ENCODE assay signal across 1 cellular context in the genomic region with DNA sequence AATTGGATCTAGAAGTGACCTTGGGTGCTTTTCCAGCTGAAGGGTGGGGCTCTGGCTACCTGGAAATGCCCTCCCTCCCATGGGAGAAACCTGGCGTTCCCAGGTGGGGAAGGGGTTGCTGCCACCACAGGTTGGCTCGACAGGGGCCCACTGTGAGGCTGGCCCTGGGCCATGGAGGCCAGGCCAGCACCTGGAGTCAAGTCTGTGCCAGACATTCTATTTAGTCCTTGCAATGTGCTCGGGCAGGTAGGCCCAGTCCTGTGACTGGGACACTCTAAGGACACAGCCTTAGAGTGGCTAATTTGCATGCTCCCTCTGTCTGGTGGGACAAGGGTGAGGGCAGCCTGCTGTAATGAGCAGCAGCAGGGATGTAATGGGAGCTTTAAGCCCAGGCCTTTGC.
TF ChIP-seq lines count a peak whose summit lies in the region.

No MANE protein-coding gene starts in this region.

TF ChIP-seq in WTC11, 78 proteins besides CTCF, POLR2A, EP300 and RAD21 (continued from another document):
- TF ChIP-seq PRDM15 (CRISPR knock-in tag; IDR thresholded peaks at IDR 0.05) = peak; percentile 52
- TF ChIP-seq, protein P1, sequence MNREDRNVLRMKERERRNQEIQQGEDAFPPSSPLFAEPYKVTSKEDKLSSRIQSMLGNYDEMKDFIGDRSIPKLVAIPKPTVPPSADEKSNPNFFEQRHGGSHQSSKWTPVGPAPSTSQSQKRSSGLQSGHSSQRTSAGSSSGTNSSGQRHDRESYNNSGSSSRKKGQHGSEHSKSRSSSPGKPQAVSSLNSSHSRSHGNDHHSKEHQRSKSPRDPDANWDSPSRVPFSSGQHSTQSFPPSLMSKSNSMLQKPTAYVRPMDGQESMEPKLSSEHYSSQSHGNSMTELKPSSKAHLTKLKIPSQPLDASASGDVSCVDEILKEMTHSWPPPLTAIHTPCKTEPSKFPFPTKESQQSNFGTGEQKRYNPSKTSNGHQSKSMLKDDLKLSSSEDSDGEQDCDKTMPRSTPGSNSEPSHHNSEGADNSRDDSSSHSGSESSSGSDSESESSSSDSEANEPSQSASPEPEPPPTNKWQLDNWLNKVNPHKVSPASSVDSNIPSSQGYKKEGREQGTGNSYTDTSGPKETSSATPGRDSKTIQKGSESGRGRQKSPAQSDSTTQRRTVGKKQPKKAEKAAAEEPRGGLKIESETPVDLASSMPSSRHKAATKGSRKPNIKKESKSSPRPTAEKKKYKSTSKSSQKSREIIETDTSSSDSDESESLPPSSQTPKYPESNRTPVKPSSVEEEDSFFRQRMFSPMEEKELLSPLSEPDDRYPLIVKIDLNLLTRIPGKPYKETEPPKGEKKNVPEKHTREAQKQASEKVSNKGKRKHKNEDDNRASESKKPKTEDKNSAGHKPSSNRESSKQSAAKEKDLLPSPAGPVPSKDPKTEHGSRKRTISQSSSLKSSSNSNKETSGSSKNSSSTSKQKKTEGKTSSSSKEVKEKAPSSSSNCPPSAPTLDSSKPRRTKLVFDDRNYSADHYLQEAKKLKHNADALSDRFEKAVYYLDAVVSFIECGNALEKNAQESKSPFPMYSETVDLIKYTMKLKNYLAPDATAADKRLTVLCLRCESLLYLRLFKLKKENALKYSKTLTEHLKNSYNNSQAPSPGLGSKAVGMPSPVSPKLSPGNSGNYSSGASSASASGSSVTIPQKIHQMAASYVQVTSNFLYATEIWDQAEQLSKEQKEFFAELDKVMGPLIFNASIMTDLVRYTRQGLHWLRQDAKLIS (CRISPR knock-in tag; IDR thresholded peaks at IDR 0.05; ENCODE audit: borderline replicate concordance) = no peak
- no peak for TF ChIP-seq HMGA2 (CRISPR knock-in tag; IDR thresholded peaks at IDR 0.05)
- TF ChIP-seq EMX1 (CRISPR knock-in tag; IDR thresholded peaks at IDR 0.05) = no peak
- no peak for TF ChIP-seq CREM (CRISPR knock-in tag; IDR thresholded peaks at IDR 0.05)
- no peak for TF ChIP-seq ESRRA (CRISPR knock-in tag; IDR thresholded peaks at IDR 0.05; ENCODE audit: borderline replicate concordance)
- no peak for TF ChIP-seq GTF2I (CRISPR knock-in tag; conservative IDR thresholded peaks at IDR 0.05)
- no peak for TF ChIP-seq TP53 (CRISPR knock-in tag; IDR thresholded peaks at IDR 0.05)
- no peak for TF ChIP-seq RORB (CRISPR knock-in tag; IDR thresholded peaks at IDR 0.05)
- no peak for TF ChIP-seq MYBL2 (CRISPR knock-in tag; IDR thresholded peaks at IDR 0.05)
